ENCODE assay signal across 15 cellular contexts in the genomic region with DNA sequence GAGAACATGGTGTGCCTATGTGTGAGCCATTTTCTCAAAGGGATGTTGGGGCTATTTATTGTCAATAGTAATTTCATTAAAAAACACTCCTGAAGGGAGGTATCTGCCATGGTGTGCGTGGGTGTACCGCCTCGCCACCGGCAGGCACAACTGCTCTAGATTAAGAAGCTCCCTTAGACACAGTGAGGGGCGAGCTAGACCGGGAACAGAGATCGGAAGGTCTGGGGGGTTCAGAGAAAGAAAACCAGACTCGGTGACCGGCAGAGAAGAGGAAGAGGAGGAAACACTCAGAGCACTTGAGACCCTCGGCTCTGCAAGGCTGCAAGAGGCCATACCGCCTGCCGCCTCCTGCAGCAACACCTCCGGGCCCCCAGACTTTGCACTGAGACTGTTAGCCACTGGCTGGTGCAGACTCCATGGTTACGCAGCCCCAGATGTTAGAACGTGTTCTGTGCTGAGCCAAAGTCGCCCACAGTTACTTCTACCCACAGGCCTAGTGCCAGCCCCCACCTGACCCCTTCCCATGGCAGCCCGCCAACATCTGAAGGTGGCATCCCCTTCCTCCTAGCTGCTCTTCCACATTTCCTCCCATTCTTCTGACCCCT. TPM values are rescaled to one million over a fixed set of nuclear protein-coding genes. Genes with fewer than 3 reads are reported as not detected.
"Had no signal": no experiment of that assay in that cellular context is flagged by ENCODE, and none has a peak within 500 bp of the region (broad histone marks: within the 10 kb centered on the region; RNA-seq: fewer than 3 reads in every experiment).

No MANE protein-coding gene starts in this region.

- H3K4me3 Mint-ChIP-seq: dendritic cell treated with granulocyte-macrophage colony-stimulating factor and Interleukin-4, amounts not matched to agents 40 ng/mL and 50 ng/mL, for 4 days; naive thymus-derived CD4-positive, alpha-beta T cell had no signal

- H3K27ac ChIP-seq: esophagus squamous epithelium, neutrophil, thyroid gland, upper lobe of right lung, vagina had no signal

- H3K27me3 ChIP-seq: esophagus squamous epithelium, gastroesophageal sphincter, neutrophil, thyroid gland, upper lobe of right lung, vagina had no signal

- H3K27ac Mint-ChIP-seq: dendritic cell treated with granulocyte-macrophage colony-stimulating factor and Interleukin-4, amounts not matched to agents 40 ng/mL and 50 ng/mL, for 4 days; naive thymus-derived CD4-positive, alpha-beta T cell; progenitor cell of endocrine pancreas had no signal

- H3K27me3 Mint-ChIP-seq: dendritic cell treated with granulocyte-macrophage colony-stimulating factor and Interleukin-4, amounts not matched to agents 40 ng/mL and 50 ng/mL, for 4 days had no signal

- DNase-seq: esophagus squamous epithelium; foreskin fibroblast; left colon; mesendoderm; naive thymus-derived CD4-positive, alpha-beta T cell; right cardiac atrium; small intestine; stimulated activated CD4-positive, alpha-beta T cell treated with anti-CD3 and anti-CD28 coated beads, Interleukin-2, amount 100 ng/mL, for 48 hours; thyroid gland; upper lobe of right lung had no signal

- H3K36me3 Mint-ChIP-seq: naive thymus-derived CD4-positive, alpha-beta T cell had no signal

- H3K4me3 ChIP-seq: esophagus squamous epithelium, gastroesophageal sphincter, thyroid gland, upper lobe of right lung, vagina had no signal

- H3K36me3 ChIP-seq: neutrophil had no signal

- H3K9me3 ChIP-seq: esophagus squamous epithelium, neutrophil, thyroid gland, upper lobe of right lung, vagina had no signal

RNA-seq across cellular contexts. Expression of gene PXDC1, which starts 18.1 kb away (rescaled TPM):
- polyA plus RNA-seq: naive thymus-derived CD4-positive, alpha-beta T cell had no signal
